22 cellular contexts compared by ENCODE assay signal in the genomic region with DNA sequence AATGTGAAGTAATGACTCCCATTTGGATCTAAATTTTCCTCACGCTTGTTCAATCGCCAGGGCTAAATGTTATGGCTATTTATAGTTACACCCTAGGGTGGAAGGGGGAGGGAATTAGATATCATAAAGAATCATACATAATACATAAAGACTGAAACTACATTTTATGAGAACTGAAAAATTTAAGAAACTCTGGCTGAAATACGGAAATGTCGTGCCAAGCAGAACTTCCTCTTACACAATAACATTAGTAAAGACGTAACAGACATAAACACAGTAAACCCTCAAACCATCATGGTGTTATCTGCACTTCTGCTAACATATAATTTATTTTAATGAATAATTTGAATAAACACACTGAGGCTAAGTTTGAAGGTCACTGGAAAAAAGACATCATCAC.
"Had no signal": no experiment of that assay in that cellular context is flagged by ENCODE, and none has a peak within 500 bp of the region (broad histone marks: within the 10 kb centered on the region; RNA-seq: fewer than 3 reads in every experiment).

No MANE protein-coding gene starts in this region.

- H3K27me3 ChIP-seq: body of pancreas, heart right ventricle, sigmoid colon, transverse colon had no signal

- H3K27ac ChIP-seq: body of pancreas, heart right ventricle, psoas muscle, sigmoid colon, transverse colon had no signal

- H3K36me3 Mint-ChIP-seq: activated naive CD4-positive, alpha-beta T cell treated with anti-CD3 and anti-CD28 coated beads, Interleukin-2, amount 50 U/mL, for 24 hours; stimulated activated naive B cell treated with anti-CD40 and anti-IgM and Interleukin-4, amounts not matched to agents 10 μg/mL and 1 μg/mL and 100 μg/mL, for 72 hours had no signal

- DNase-seq: activated B cell treated with CpG ODN at 0.5 μM for 24 hours; activated CD4-positive, alpha-beta T cell treated with anti-CD3 and anti-CD28 coated beads, Interleukin-2, amount 10 ng/mL, durations not matched to agents 7 days and 5 days; activated effector memory CD4-positive, alpha-beta T cell treated with Interleukin-2 at 50 U/mL for 16 hours; activated T-cell treated with anti-CD3 and anti-CD28 coated beads, Interleukin-2, amount 50 U/mL, for 1 hour; amniotic stem cell; body of pancreas; cortex of kidney; effector CD8-positive, alpha-beta T cell; heart right ventricle; islet precursor cell; mammary epithelial cell; mucosa of descending colon; psoas muscle; sigmoid colon; stimulated activated CD4-positive, alpha-beta T cell treated with anti-CD3 and anti-CD28 coated beads, Interleukin-2, amount 100 ng/mL, for 24 hours; stimulated activated naive B cell treated with anti-CD40 and anti-IgM and Interleukin-4, amounts not matched to agents 10 μg/mL and 1 μg/mL and 100 μg/mL, for 72 hours; substantia nigra; transverse colon had no signal

- H3K9me3 ChIP-seq: body of pancreas, heart right ventricle, mucosa of descending colon, psoas muscle, sigmoid colon, transverse colon had no signal

- H3K27ac Mint-ChIP-seq: activated B cell treated with CpG ODN at 0.5 μM for 24 hours; activated CD4-positive, alpha-beta T cell treated with anti-CD3 and anti-CD28 coated beads, Interleukin-2, amount 10 ng/mL, durations not matched to agents 7 days and 5 days; activated naive CD4-positive, alpha-beta T cell treated with anti-CD3 and anti-CD28 coated beads, Interleukin-2, amount 50 U/mL, for 24 hours; nephron; stimulated activated naive B cell treated with anti-CD40 and anti-IgM and Interleukin-4, amounts not matched to agents 10 μg/mL and 1 μg/mL and 100 μg/mL, for 72 hours had no signal

- H3K36me3 ChIP-seq: heart right ventricle, sigmoid colon, transverse colon had no signal

- H3K27me3 Mint-ChIP-seq: activated B cell treated with CpG ODN at 0.5 μM for 24 hours; activated CD4-positive, alpha-beta T cell treated with anti-CD3 and anti-CD28 coated beads, Interleukin-2, amount 10 ng/mL, durations not matched to agents 7 days and 5 days; central memory CD8-positive, alpha-beta T cell; stimulated activated naive B cell treated with anti-CD40 and anti-IgM and Interleukin-4, amounts not matched to agents 10 μg/mL and 1 μg/mL and 100 μg/mL, for 72 hours had no signal

- H3K9me3 Mint-ChIP-seq: activated B cell treated with CpG ODN at 0.5 μM for 24 hours; activated CD4-positive, alpha-beta T cell treated with anti-CD3 and anti-CD28 coated beads, Interleukin-2, amount 10 ng/mL, durations not matched to agents 7 days and 5 days; activated naive CD4-positive, alpha-beta T cell treated with anti-CD3 and anti-CD28 coated beads, Interleukin-2, amount 50 U/mL, for 24 hours; nephron had no signal

- H3K4me3 Mint-ChIP-seq: activated B cell treated with CpG ODN at 0.5 μM for 24 hours; activated CD4-positive, alpha-beta T cell treated with anti-CD3 and anti-CD28 coated beads, Interleukin-2, amount 10 ng/mL, durations not matched to agents 7 days and 5 days; activated naive CD4-positive, alpha-beta T cell treated with anti-CD3 and anti-CD28 coated beads, Interleukin-2, amount 50 U/mL, for 24 hours; central memory CD8-positive, alpha-beta T cell; nephron; stimulated activated naive B cell treated with anti-CD40 and anti-IgM and Interleukin-4, amounts not matched to agents 10 μg/mL and 1 μg/mL and 100 μg/mL, for 72 hours had no signal

- H3K4me1 Mint-ChIP-seq: activated B cell treated with CpG ODN at 0.5 μM for 24 hours; stimulated activated naive B cell treated with anti-CD40 and anti-IgM and Interleukin-4, amounts not matched to agents 10 μg/mL and 1 μg/mL and 100 μg/mL, for 72 hours had no signal

- H3K4me3 ChIP-seq: body of pancreas, heart right ventricle, mucosa of descending colon, psoas muscle, sigmoid colon, transverse colon had no signal

- ATAC-seq: body of pancreas, heart right ventricle, left lobe of liver, mucosa of descending colon, psoas muscle had no signal

- H3K4me1 ChIP-seq: body of pancreas, heart right ventricle, psoas muscle, sigmoid colon, transverse colon had no signal
